Comparison of ENCODE assay signal across 10 cellular contexts in the genomic region with DNA sequence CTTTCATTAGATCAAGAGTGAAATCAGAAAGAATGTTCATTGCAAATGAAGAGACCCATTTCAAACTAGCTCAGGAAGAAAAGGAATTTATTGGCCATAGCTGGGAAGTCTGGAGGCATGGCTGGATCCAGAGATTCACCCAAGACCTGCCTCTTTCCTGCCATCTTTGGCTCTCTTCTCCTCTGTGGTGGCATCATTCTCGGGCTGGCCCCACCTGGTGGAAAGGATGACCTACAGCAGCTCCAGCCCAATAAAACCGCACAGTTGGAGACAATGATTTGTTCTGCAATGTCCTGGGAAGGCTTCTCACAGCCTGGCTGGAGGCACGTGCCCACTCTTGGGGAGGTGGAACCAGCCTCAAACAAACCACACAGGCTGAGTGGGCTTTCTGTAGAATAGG. TPM values are rescaled to one million over a fixed set of nuclear protein-coding genes. Genes with fewer than 3 reads are reported as not detected.
DNase-seq lines count a peak whose midpoint lies in the region; ATAC-seq, FAIRE-seq and TF ChIP-seq lines count a peak whose summit lies in the region.
"Had no signal": no experiment of that assay in that cellular context is flagged by ENCODE, and none has a peak within 500 bp of the region (broad histone marks: within the 10 kb centered on the region; RNA-seq: fewer than 3 reads in every experiment).

No MANE protein-coding gene starts in this region.

- no peaks in the 10 kb centered on the region for H3K4me1 ChIP-seq in K562 (replicated peaks in 1 of 2; ENCODE audit: control insufficient read depth in 2 of 2, insufficient read depth in 2 of 2, low read length in 2 of 2)
- no peaks in the 10 kb centered on the region for H3K4me1 ChIP-seq in right cardiac atrium (ENCODE audit: control insufficient read depth, insufficient read depth, low read length)

- no peak overlapping the region for H3K27ac Mint-ChIP-seq in activated naive CD4-positive, alpha-beta T cell treated with anti-CD3 and anti-CD28 coated beads for 36 hours
- H3K27ac Mint-ChIP-seq: naive thymus-derived CD4-positive, alpha-beta T cell had no signal

- H3K27ac ChIP-seq in K562 (ENCODE audit: extremely low read depth, low read depth, low read length) (no peak overlapping the region), right cardiac atrium (ENCODE audit: low read length) (no peak overlapping the region)

- no peak for FAIRE-seq in K562 (lab: Jason Lieb, UNC)

- H3K4me1 Mint-ChIP-seq in activated naive CD4-positive, alpha-beta T cell treated with anti-CD3 and anti-CD28 coated beads for 36 hours (ENCODE audit: low read depth) = no peaks in the 10 kb centered on the region
- H3K4me1 Mint-ChIP-seq: naive thymus-derived CD4-positive, alpha-beta T cell had no signal

- POLR2A ChIA-PET in K562 (lab: Yijun Ruan, JAX) = no interaction called here

- TF ChIP-seq CTCF in LNCaP clone FGC (IDR thresholded peaks at IDR 0.05; ENCODE audit: control insufficient read depth, extremely low read depth, insufficient read depth) = peak; percentile 20; the same call in 1 of the 2 replicates
- peak; percentile 30 to 40 (median 38); a peak in 4 of 6 replicates for TF ChIP-seq CTCF in K562 (IDR thresholded peaks at IDR 0.05 in 2 of 3, conservative IDR thresholded peaks at IDR 0.05 in 1 of 3; ENCODE audit: insufficient read depth in 2 of 3, low read depth in 1 of 3, low read length in 3 of 3)

- TF ChIP-seq RAD21 in K562 (CRISPR knock-in tag; conservative IDR thresholded peaks at IDR 0.05 in 1 of 2, IDR thresholded peaks at IDR 0.05 in 1 of 2) = no peak

- H3K27me3 Mint-ChIP-seq in activated naive CD4-positive, alpha-beta T cell treated with anti-CD3 and anti-CD28 coated beads for 36 hours (ENCODE audit: low read depth) = peaks cover 15% of the 10 kb centered on the region

- no peak overlapping the region for H2AFZ ChIP-seq in K562 (ENCODE audit: low read depth, low read length)

- H3K36me3 ChIP-seq in K562 (ENCODE audit: control insufficient read depth, insufficient read depth, low read length) = no peaks in the 10 kb centered on the region

- H3K9me3 ChIP-seq in K562 (replicated peaks; ENCODE audit: control insufficient read depth, insufficient read depth, low read depth, low read length) = no peaks in the 10 kb centered on the region
- no peaks in the 10 kb centered on the region for H3K9me3 ChIP-seq in right cardiac atrium (ENCODE audit: control insufficient read depth, low read length)

- TF ChIP-seq POLR2A in K562 (conservative IDR thresholded peaks at IDR 0.05) = no peak

- 0% methylated on average over 3 of the region's 3 CpGs for WGBS in K562 (ENCODE audit: insufficient coverage, low coverage, missing lambda C conversion rate)
- 70% methylated on average over 3 of the region's 3 CpGs for WGBS in right cardiac atrium

- no peak overlapping the region for H3K4me3 Mint-ChIP-seq in activated naive CD4-positive, alpha-beta T cell treated with anti-CD3 and anti-CD28 coated beads for 36 hours
- H3K4me3 Mint-ChIP-seq: naive thymus-derived CD4-positive, alpha-beta T cell had no signal

- no peaks in the 10 kb centered on the region for H4K20me1 ChIP-seq in K562 (replicated peaks; ENCODE audit: control insufficient read depth, insufficient read depth, low read length)

- no peak for TF ChIP-seq EP300 in K562 (IDR thresholded peaks at IDR 0.05; ENCODE audit: low read length)

- H3K36me3 Mint-ChIP-seq in activated naive CD4-positive, alpha-beta T cell treated with anti-CD3 and anti-CD28 coated beads for 36 hours (ENCODE audit: low read depth) = no peaks in the 10 kb centered on the region
- H3K36me3 Mint-ChIP-seq: naive thymus-derived CD4-positive, alpha-beta T cell had no signal

- in situ Hi-C loops in K562 (cut with MboI) = no loop called here

- no TSS peak for BruUV-seq in K562 (replicated peaks; lab: Mats Ljungman, UMichigan)

- CTCF ChIA-PET in activated naive CD4-positive, alpha-beta T cell treated with anti-CD3 and anti-CD28 coated beads for 36 hours (lab: Charles Lee) = interaction anchor here (0.5 to 1.7 kb wide), 9 partner anchors 9 to 883 kb away, joined by 3 to 8 read pairs (median 3); no protein-coding TSS in a partner anchor
- CTCF ChIA-PET in K562 (lab: Yijun Ruan, JAX; ENCODE audit: low intra/inter-chr PET ratio) = interaction anchor here (0.7 kb wide), 1 partner anchor 393 kb away, joined by 3 read pairs; no protein-coding TSS in a partner anchor

- no peak overlapping the region for H3K9ac ChIP-seq in K562 (ENCODE audit: insufficient read depth in 1 of 2, low read depth in 2 of 2, low read length in 2 of 2)

- no peaks in the 10 kb centered on the region for H3K79me2 ChIP-seq in K562 (ENCODE audit: control insufficient read depth, insufficient read depth, low read length)

- H3K4me3 ChIP-seq in LNCaP clone FGC (ENCODE audit: low read depth, low read length) (no peak overlapping the region), K562 (no peak overlapping the region), right cardiac atrium (ENCODE audit: low read length) (no peak overlapping the region)

- peak; percentile 14 for DNase-seq in activated naive CD4-positive, alpha-beta T cell treated with anti-CD3 and anti-CD28 coated beads for 36 hours
- no peak for DNase-seq in activated naive CD4-positive, alpha-beta T cell treated with anti-CD3 and anti-CD28 coated beads, Interleukin-2, amount 50 U/mL, for 16 hours
- no peak for DNase-seq in LNCaP clone FGC (ENCODE audit: low read depth)
- peak in 1 of 4 experiments; percentile 6 for DNase-seq in K562 (ENCODE audit: extremely low read depth in 1 of 4, low spot score in 3 of 4)
- peak; percentile 9 for DNase-seq in stimulated activated naive CD8-positive, alpha-beta T cell treated with anti-CD3 and anti-CD28 coated beads, Interleukin-15, Interleukin-2, amounts not matched to agents 100 U/mL and 50 U/mL, for 24 hours
- no peak for DNase-seq in right cardiac atrium
- DNase-seq in superior temporal gyrus (ENCODE audit: extremely low spot score) = no peak
- no peak for DNase-seq in left cardiac atrium
- DNase-seq: activated naive CD4-positive, alpha-beta T cell treated with Interleukin-2 at 50 U/mL for 16 hours; naive thymus-derived CD4-positive, alpha-beta T cell had no signal

- ATAC-seq in K562 (peak; percentile 80), right cardiac atrium (no peak), left cardiac atrium (no peak)
- ATAC-seq in stimulated activated naive CD8-positive, alpha-beta T cell treated with anti-CD3 and anti-CD28 coated beads, Interleukin-15, Interleukin-2, amounts not matched to agents 100 U/mL and 50 U/mL, for 24 hours = peak; percentile 57
- ATAC-seq: naive thymus-derived CD4-positive, alpha-beta T cell had no signal

- H3K4me2 ChIP-seq in K562 (ENCODE audit: insufficient read depth, low read length) = no peak overlapping the region

- intact Hi-C loops in activated naive CD4-positive, alpha-beta T cell treated with anti-CD3 and anti-CD28 coated beads for 36 hours (cut with micrococcal nuclease) = loop anchor here (5.0 to 10.0 kb wide), 4 partner anchors 444 to 1236 kb away; no protein-coding TSS in a partner anchor
- intact Hi-C loops in K562 (cut with micrococcal nuclease) (loop anchor here (10.0 kb wide), 1 partner anchor 1234 kb away; no protein-coding TSS in a partner anchor), right cardiac atrium (cut with DNase I) (loop anchor here in 1 of 4 donors (10.0 kb wide), 1 partner anchor 1144 kb away; no protein-coding TSS in a partner anchor), left cardiac atrium (cut with DNase I) (loop anchor here in 1 of 2 donors (5.0 kb wide), 1 partner anchor 1146 kb away; no protein-coding TSS in a partner anchor)

- H3K9me3 Mint-ChIP-seq in activated naive CD4-positive, alpha-beta T cell treated with anti-CD3 and anti-CD28 coated beads for 36 hours = no peaks in the 10 kb centered on the region

- H3K27me3 ChIP-seq in K562 (ENCODE audit: control insufficient read depth in 2 of 2, insufficient read depth in 2 of 2, low read length in 2 of 2) (no peaks in the 10 kb centered on the region), right cardiac atrium (ENCODE audit: control insufficient read depth, insufficient read depth) (no peaks in the 10 kb centered on the region)

- H3K9me1 ChIP-seq in K562 (ENCODE audit: control insufficient read depth, insufficient read depth, low read length) = no peaks in the 10 kb centered on the region

TF ChIP-seq in K562, 482 proteins besides CTCF, POLR2A, EP300 and RAD21:
- TF ChIP-seq CEBPB (tag; IDR thresholded peaks at IDR 0.05) = no peak
- TF ChIP-seq POLR2AphosphoS2 (IDR thresholded peaks at IDR 0.05; ENCODE audit: low read length) = no peak
- TF ChIP-seq CBFA2T2 (conservative IDR thresholded peaks at IDR 0.05) = no peak

RNA-seq across cellular contexts. Expression of gene FERMT1, which starts 18.1 kb away (rescaled TPM):
- under 1 TPM; 0.12 to 0.14 TPM for total RNA-seq in activated naive CD4-positive, alpha-beta T cell treated with anti-CD3 and anti-CD28 coated beads for 36 hours
- not detected in 2 replicates for total RNA-seq in K562 (2011; cell fraction: chromatin; rRNA removed; ENCODE audit: low replicate concordance)
- total RNA-seq in K562 (2011; cell fraction: nucleolus; rRNA removed) = not detected in 2 replicates
- not detected in 2 replicates for total RNA-seq in K562 (2011; cell fraction: nucleoplasm; rRNA removed)
- total RNA-seq in K562 (2014; rRNA removed) = not detected in 2 replicates
- total RNA-seq in K562 (2014; rRNA removed; fragmentation: Illumina TruSeq; extraction: Trizol) = not detected in 2 replicates
- not detected in 2 replicates for total RNA-seq in K562 (2015; rRNA removed; fragmentation: Illumina TruSeq; extraction: Trizol)
- 0.07 and 0.09 TPM in 2 replicates for total RNA-seq in K562 (2021)
- polyA plus RNA-seq in K562 (2011; rRNA removed) = not detected in 2 replicates
- polyA plus RNA-seq in K562 (2011; cell fraction: cytosol; rRNA removed) = not detected in 2 replicates
- not detected in 2 replicates for polyA plus RNA-seq in K562 (2011; cell fraction: nucleus; rRNA removed)
- 0.05 and 0.12 TPM in 2 replicates for polyA plus RNA-seq in K562 (2012)
- polyA plus RNA-seq in K562 (2014; fragmentation: Illumina TruSeq; extraction: Trizol) = not detected in 2 replicates
- polyA plus RNA-seq in K562 (2014; fragmentation: Nextera tagmentation; extraction: Ambion mirVana) = not detected
- not detected in 2 replicates for polyA plus RNA-seq in K562 (2014; rRNA removed)
- not detected in 2 replicates for polyA minus RNA-seq in K562 (2011; rRNA and poly(A)+ RNA removed)
- not detected in 2 replicates for polyA minus RNA-seq in K562 (2011; cell fraction: cytosol; rRNA and poly(A)+ RNA removed)
- not detected in 2 replicates for polyA minus RNA-seq in K562 (2011; cell fraction: nucleus; rRNA and poly(A)+ RNA removed)
- total RNA-seq in right cardiac atrium = 1 to 10 TPM; 1.7 to 2.9 (median 2.1) TPM
- polyA plus RNA-seq in right cardiac atrium = 0.54 TPM
- total RNA-seq in left cardiac atrium = 1 to 10 TPM; 1.1 to 1.5 TPM
- polyA plus RNA-seq: naive thymus-derived CD4-positive, alpha-beta T cell had no signal

Comparison
In these comparisons a context has a peak if more than half of its experiments do, and no peak if none do; other contexts are left out.
1. DNase-seq: peak in activated naive CD4-positive, alpha-beta T cell treated with anti-CD3 and anti-CD28 coated beads for 36 hours (single experiment) and stimulated activated naive CD8-positive, alpha-beta T cell treated with anti-CD3 and anti-CD28 coated beads, Interleukin-15, Interleukin-2, amounts not matched to agents 100 U/mL and 50 U/mL, for 24 hours (single experiment); none in activated naive CD4-positive, alpha-beta T cell treated with anti-CD3 and anti-CD28 coated beads, Interleukin-2, amount 50 U/mL, for 16 hours (single experiment), LNCaP clone FGC (single experiment), right cardiac atrium (0 of 3), superior temporal gyrus (single experiment) and left cardiac atrium (single experiment).
2. ATAC-seq: peak in K562 (single experiment) and stimulated activated naive CD8-positive, alpha-beta T cell treated with anti-CD3 and anti-CD28 coated beads, Interleukin-15, Interleukin-2, amounts not matched to agents 100 U/mL and 50 U/mL, for 24 hours (single experiment); none in right cardiac atrium (0 of 2) and left cardiac atrium (0 of 2).